In the genomic region with DNA sequence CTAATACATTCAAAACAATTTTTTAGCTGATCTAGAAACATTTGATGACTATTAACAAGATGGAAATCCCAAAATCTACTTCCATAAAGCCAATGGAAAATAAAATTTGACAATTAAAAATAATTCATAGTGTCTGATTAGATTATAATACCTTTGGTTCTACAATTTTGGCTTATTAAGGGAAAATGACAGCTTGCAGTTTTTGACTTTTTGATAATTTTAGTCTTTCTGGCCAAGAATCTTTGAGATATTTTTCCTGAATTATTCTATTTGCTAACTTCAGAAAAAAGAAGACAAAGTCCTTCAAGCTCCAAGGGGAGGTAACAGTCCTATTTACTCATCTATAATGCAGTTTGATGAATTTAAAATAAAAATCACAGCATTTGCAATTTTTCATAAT, we compare ENCODE assay signal across 23 cellular contexts.
"Had no signal": no experiment of that assay in that cellular context is flagged by ENCODE, and none has a peak within 500 bp of the region (broad histone marks: within the 10 kb centered on the region; RNA-seq: fewer than 3 reads in every experiment).

No MANE protein-coding gene starts in this region.

- H3K27ac Mint-ChIP-seq: T-cell had no signal

- ATAC-seq: Panc1, PC-3, T-cell had no signal

- H3K27ac ChIP-seq: RWPE1 had no signal

- H3K9ac ChIP-seq: SK-N-SH had no signal

- H3K9me3 ChIP-seq: MG63, SK-N-SH had no signal

- H3K27me3 Mint-ChIP-seq: T-cell had no signal

- DNase-seq: Karpas-422, KG1, MG63, NCI-H1092, NCI-H1105 treated with DMSO at 0.1 percent for 48 hours, NCI-H1417 treated with DMSO at 0.1 percent for 48 hours, NCI-H146, NCI-H1694 treated with DMSO at 0.1 percent for 48 hours, NCI-H1930, NCI-H2081, NCI-H2107, NCI-H2227 treated with DMSO at 0.1 percent for 48 hours, NCI-H510A, NCI-H524 treated with DMSO at 0.1 percent for 48 hours, NCI-H69, NCI-H774, PC-3, SHP77, SK-N-SH, SW 1271, T-cell had no signal

- H3K9me3 Mint-ChIP-seq: T-cell had no signal

- H3K4me3 ChIP-seq: MG63 had no signal

- H3K4me2 ChIP-seq: SK-N-SH had no signal

- H3K4me3 Mint-ChIP-seq: T-cell had no signal

- H3K4me1 Mint-ChIP-seq: T-cell had no signal

- H3K27me3 ChIP-seq: MG63 had no signal
